Comparison of ENCODE assay signal across 17 cellular contexts in genomic region chr14:60353410-60353809, GRCh38.
A peak's percentile ranks its signal among the peaks of the same experiment; 100 is the strongest.
DNase-seq lines count a peak whose midpoint lies in the region; ATAC-seq and TF ChIP-seq lines count a peak whose summit lies in the region.
"Had no signal": no experiment of that assay in that cellular context is flagged by ENCODE, and none has a peak within 500 bp of the region (broad histone marks: within the 10 kb centered on the region; RNA-seq: fewer than 3 reads in every experiment).

No MANE protein-coding gene starts in this region.

- no peaks in the 10 kb centered on the region for H3K9me3 ChIP-seq in SU-DHL-6 (ENCODE audit: insufficient read depth, low read length)
- H3K9me3 ChIP-seq: BLaER1 had no signal

- H3K4me3 ChIP-seq in SU-DHL-6 (ENCODE audit: insufficient read depth, low read length, poor library complexity, severe bottlenecking) = no peak overlapping the region
- H3K4me3 ChIP-seq: BLaER1 had no signal

- peak; percentile 8 for DNase-seq in activated CD4-positive, alpha-beta T cell treated with anti-CD3 and anti-CD28 coated beads, Interleukin-2, amount 10 ng/mL, durations not matched to agents 24 days and 14 days
- no peak for DNase-seq in activated CD4-positive, alpha-beta T cell treated with anti-CD3 and anti-CD28 coated beads for 4 hours
- DNase-seq in NCI-H82 (lab: John Stamatoyannopoulos, UW) (peak; percentile 56), sciatic nerve (ENCODE audit: low spot score) (no peak)
- DNase-seq: AML-193; CD4-positive, CD25-positive, alpha-beta regulatory T cell; DMS 273 treated with DMSO at 0.1 percent for 48 hours; DMS79; H9; KG1 had no signal

- peaks cover 27% of the 10 kb centered on the region for H3K27me3 Mint-ChIP-seq in activated CD4-positive, alpha-beta T cell treated with anti-CD3 and anti-CD28 coated beads, Interleukin-2, amount 10 ng/mL, durations not matched to agents 24 days and 14 days

- H3K36me3 Mint-ChIP-seq in activated CD4-positive, alpha-beta T cell treated with anti-CD3 and anti-CD28 coated beads, Interleukin-2, amount 10 ng/mL, durations not matched to agents 24 days and 14 days (ENCODE audit: low read depth) = no peaks in the 10 kb centered on the region
- H3K36me3 Mint-ChIP-seq: CD4-positive, CD25-positive, alpha-beta regulatory T cell; IgD-negative memory B cell had no signal

- intact Hi-C loops in activated CD4-positive, alpha-beta T cell treated with anti-CD3 and anti-CD28 coated beads, Interleukin-2, amount 10 ng/mL, durations not matched to agents 24 days and 14 days (cut with micrococcal nuclease) = loop anchor here (5.0 to 10.0 kb wide), 2 partner anchors 151 to 204 kb away; partner anchors contain the start of gene SIX6
- intact Hi-C loops in sciatic nerve (cut with DNase I) = no loop called here

- no peak overlapping the region for H3K27ac Mint-ChIP-seq in activated CD4-positive, alpha-beta T cell treated with anti-CD3 and anti-CD28 coated beads, Interleukin-2, amount 10 ng/mL, durations not matched to agents 24 days and 14 days
- H3K27ac Mint-ChIP-seq: CD4-positive, CD25-positive, alpha-beta regulatory T cell; H9; IgD-negative memory B cell had no signal

- TF ChIP-seq CTCF in SU-DHL-6 (IDR thresholded peaks at IDR 0.05; ENCODE audit: insufficient read depth, low read length, poor library complexity, severe bottlenecking) = no peak

- ATAC-seq in GM21360 (IDR thresholded peaks at IDR 0.05; ENCODE audit: unreplicated experiment) = no peak
- ATAC-seq in GM18498 (IDR thresholded peaks at IDR 0.05; ENCODE audit: unreplicated experiment) = no peak
- no peak for ATAC-seq in activated CD4-positive, CD25-positive, alpha-beta regulatory T cell treated with anti-CD3 and anti-CD28 coated beads, Interleukin-2, amount 50 U/mL, for 24 hours
- ATAC-seq in sciatic nerve = no peak

- H2AFZ ChIP-seq in SU-DHL-6 (ENCODE audit: low read depth, low read length, severe bottlenecking) = peak overlapping the region; percentile 25

- H3K9ac ChIP-seq in SU-DHL-6 (ENCODE audit: low read length) = no peak overlapping the region
- H3K9ac ChIP-seq: BLaER1 had no signal

- no peaks in the 10 kb centered on the region for H3K4me1 Mint-ChIP-seq in activated CD4-positive, alpha-beta T cell treated with anti-CD3 and anti-CD28 coated beads, Interleukin-2, amount 10 ng/mL, durations not matched to agents 24 days and 14 days
- H3K4me1 Mint-ChIP-seq: CD4-positive, CD25-positive, alpha-beta regulatory T cell; IgD-negative memory B cell had no signal

- no peaks in the 10 kb centered on the region for H3K36me3 ChIP-seq in SU-DHL-6 (ENCODE audit: low read length)
- H3K36me3 ChIP-seq: BLaER1 had no signal

- H3K79me2 ChIP-seq in SU-DHL-6 (ENCODE audit: insufficient read depth, low read length) = no peaks in the 10 kb centered on the region

- H3K4me2 ChIP-seq in SU-DHL-6 (ENCODE audit: low read depth, low read length, poor library complexity, severe bottlenecking) = no peak overlapping the region
- H3K4me2 ChIP-seq: BLaER1 had no signal

- H3K27me3 ChIP-seq in SU-DHL-6 (ENCODE audit: low read length) = no peaks in the 10 kb centered on the region
- H3K27me3 ChIP-seq: BLaER1 had no signal

- H3F3A ChIP-seq in SU-DHL-6 (ENCODE audit: insufficient read depth) = no peaks in the 10 kb centered on the region

- no peaks in the 10 kb centered on the region for H4K20me1 ChIP-seq in SU-DHL-6 (ENCODE audit: low read depth, low read length)
- H4K20me1 ChIP-seq: BLaER1 had no signal

- H3K9me2 ChIP-seq in SU-DHL-6 (replicated peaks; ENCODE audit: insufficient read depth, low read length) = no peaks in the 10 kb centered on the region

- no peak overlapping the region for H3K27ac ChIP-seq in SU-DHL-6 (ENCODE audit: low read depth, low read length)
- H3K27ac ChIP-seq: 22Rv1, BLaER1 had no signal

- no peak overlapping the region for H3K4me3 Mint-ChIP-seq in activated CD4-positive, alpha-beta T cell treated with anti-CD3 and anti-CD28 coated beads, Interleukin-2, amount 10 ng/mL, durations not matched to agents 24 days and 14 days
- H3K4me3 Mint-ChIP-seq: CD4-positive, CD25-positive, alpha-beta regulatory T cell; H9; IgD-negative memory B cell had no signal

- no peaks in the 10 kb centered on the region for H3K9me3 Mint-ChIP-seq in activated CD4-positive, alpha-beta T cell treated with anti-CD3 and anti-CD28 coated beads, Interleukin-2, amount 10 ng/mL, durations not matched to agents 24 days and 14 days
- H3K9me3 Mint-ChIP-seq: CD4-positive, CD25-positive, alpha-beta regulatory T cell; H9; IgD-negative memory B cell had no signal

Comparison
In these comparisons a context has a peak if more than half of its experiments do, and no peak if none do; other contexts are left out.
1. DNase-seq: peak in activated CD4-positive, alpha-beta T cell treated with anti-CD3 and anti-CD28 coated beads, Interleukin-2, amount 10 ng/mL, durations not matched to agents 24 days and 14 days (single experiment) and NCI-H82 (single experiment); none in activated CD4-positive, alpha-beta T cell treated with anti-CD3 and anti-CD28 coated beads for 4 hours (0 of 2) and sciatic nerve (single experiment).